33 cellular contexts compared by ENCODE assay signal in genomic region chr18:2199060-2199459, GRCh38.
"Had no signal": no experiment of that assay in that cellular context is flagged by ENCODE, and none has a peak within 500 bp of the region (broad histone marks: within the 10 kb centered on the region; RNA-seq: fewer than 3 reads in every experiment).

No MANE protein-coding gene starts in this region.

- ATAC-seq: activated CD8-positive, alpha-beta T cell treated with anti-CD3 and anti-CD28 coated beads for 36 hours; activated naive CD4-positive, alpha-beta T cell treated with anti-CD3 and anti-CD28 coated beads, Interleukin-2, amount 50 U/mL, for 72 hours; activated T-cell treated with anti-CD3 and anti-CD28 coated beads, Interleukin-2, amount 50 U/mL, for 4 hours; activated T-cell treated with anti-CD3 and anti-CD28 coated beads, Interleukin-2, amount 50 U/mL, for 72 hours; activated T-helper 17 cell treated with anti-CD3 and anti-CD28 coated beads, Interleukin-2, amount 50 U/mL, for 72 hours had no signal

- H3K9me3 ChIP-seq: adrenal gland, ascending aorta had no signal

- DNase-seq: activated B cell treated with CpG ODN at 0.5 μM for 24 hours; activated CD4-positive, alpha-beta memory T cell treated with anti-CD3 and anti-CD28 coated beads for 36 hours; activated CD4-positive, alpha-beta T cell treated with anti-CD3 and anti-CD28 coated beads for 4 hours; activated CD4-positive, alpha-beta T cell treated with anti-CD3 and anti-CD28 coated beads, Interleukin-2, amount 10 ng/mL, durations not matched to agents 24 days and 14 days; activated CD4-positive, alpha-beta T cell treated with anti-CD3 and anti-CD28 coated beads, Interleukin-2, amount 50 U/mL, for 1 hour; activated CD4-positive, alpha-beta T cell treated with anti-CD3 and anti-CD28 coated beads, Interleukin-2, amount 50 U/mL, for 4 hours; activated CD4-positive, CD25-positive, alpha-beta regulatory T cell treated with anti-CD3 and anti-CD28 coated beads, Interleukin-2, amount 50 U/mL, for 72 hours; activated CD8-positive, alpha-beta memory T cell treated with anti-CD3 and anti-CD28 coated beads, Interleukin-2, amount 50 U/mL, for 4 hours; activated CD8-positive, alpha-beta T cell treated with anti-CD3 and anti-CD28 coated beads for 36 hours; activated effector memory CD4-positive, alpha-beta T cell treated with anti-CD3 and anti-CD28 coated beads, Interleukin-2, amount 50 U/mL, for 16 hours; activated gamma-delta T cell treated with Interleukin-2 at 50 U/mL for 16 hours; activated naive CD4-positive, alpha-beta T cell; activated naive CD4-positive, alpha-beta T cell treated with anti-CD3 and anti-CD28 coated beads for 36 hours; activated naive CD4-positive, alpha-beta T cell treated with anti-CD3 and anti-CD28 coated beads, Interleukin-2, amount 50 U/mL, for 16 hours; activated naive CD8-positive, alpha-beta T cell treated with anti-CD3 and anti-CD28 coated beads for 36 hours; activated T-cell treated with anti-CD3 and anti-CD28 coated beads for 4 hours; activated T-cell treated with anti-CD3 and anti-CD28 coated beads, Interleukin-2, amount 50 U/mL, for 1 hour; activated T-cell treated with anti-CD3 and anti-CD28 coated beads, Interleukin-2, amount 50 U/mL, for 4 hours; activated T-cell treated with anti-CD3 and anti-CD28 coated beads, Interleukin-2, amount 50 U/mL, for 72 hours; adrenal gland; amniotic stem cell; caudate nucleus; cerebellar nuclear complex; T-helper 1 cell; T-helper 2 cell; T-helper 9 cell had no signal

- H3K27ac ChIP-seq: adrenal gland, ascending aorta, cardiac muscle cell, VCaP had no signal

- H3K27me3 ChIP-seq: adrenal gland, ascending aorta, cardiac muscle cell had no signal

- FAIRE-seq: bronchial epithelial cell, TTC549 had no signal

- H3K4me1 ChIP-seq: adrenal gland, ascending aorta had no signal

- H3K36me3 ChIP-seq: adrenal gland, ascending aorta, cardiac muscle cell had no signal

- H3K4me3 ChIP-seq: adrenal gland, ascending aorta, cardiac muscle cell had no signal
